ENCODE assay signal across 1 cellular context in the genomic region with DNA sequence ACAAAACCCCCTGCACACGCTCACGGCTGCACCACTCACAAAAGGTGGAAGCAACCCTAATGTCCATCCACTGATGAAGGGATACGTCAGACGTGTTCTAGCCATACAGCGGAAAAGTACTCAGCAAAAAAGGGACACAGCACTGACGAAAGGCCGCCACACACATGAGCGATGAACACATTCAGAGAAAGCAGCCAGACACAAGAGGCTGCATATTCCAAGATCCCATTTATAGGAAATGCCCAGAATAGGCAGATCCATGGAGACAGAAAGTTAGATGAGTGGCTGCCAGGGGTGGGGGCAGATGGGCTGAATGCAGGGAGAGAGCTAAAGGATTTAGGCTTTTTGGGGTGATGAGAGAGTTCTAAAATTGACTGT.
TF ChIP-seq lines count a peak whose summit lies in the region.

No MANE protein-coding gene starts in this region.

TF ChIP-seq in WTC11, 78 proteins besides CTCF, POLR2A, EP300 and RAD21:
- TF ChIP-seq GRHL2 (CRISPR knock-in tag; IDR thresholded peaks at IDR 0.05; ENCODE audit: insufficient replicate concordance, severe bottlenecking), result no peak
- TF ChIP-seq, protein P1, sequence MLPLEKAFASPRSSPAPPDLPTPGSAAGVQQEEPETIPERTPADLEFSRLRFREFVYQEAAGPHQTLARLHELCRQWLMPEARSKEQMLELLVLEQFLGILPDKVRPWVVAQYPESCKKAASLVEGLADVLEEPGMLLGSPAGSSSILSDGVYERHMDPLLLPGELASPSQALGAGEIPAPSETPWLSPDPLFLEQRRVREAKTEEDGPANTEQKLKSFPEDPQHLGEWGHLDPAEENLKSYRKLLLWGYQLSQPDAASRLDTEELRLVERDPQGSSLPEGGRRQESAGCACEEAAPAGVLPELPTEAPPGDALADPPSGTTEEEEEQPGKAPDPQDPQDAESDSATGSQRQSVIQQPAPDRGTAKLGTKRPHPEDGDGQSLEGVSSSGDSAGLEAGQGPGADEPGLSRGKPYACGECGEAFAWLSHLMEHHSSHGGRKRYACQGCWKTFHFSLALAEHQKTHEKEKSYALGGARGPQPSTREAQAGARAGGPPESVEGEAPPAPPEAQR (CRISPR knock-in tag; IDR thresholded peaks at IDR 0.05), result no peak
- TF ChIP-seq, protein P2, sequence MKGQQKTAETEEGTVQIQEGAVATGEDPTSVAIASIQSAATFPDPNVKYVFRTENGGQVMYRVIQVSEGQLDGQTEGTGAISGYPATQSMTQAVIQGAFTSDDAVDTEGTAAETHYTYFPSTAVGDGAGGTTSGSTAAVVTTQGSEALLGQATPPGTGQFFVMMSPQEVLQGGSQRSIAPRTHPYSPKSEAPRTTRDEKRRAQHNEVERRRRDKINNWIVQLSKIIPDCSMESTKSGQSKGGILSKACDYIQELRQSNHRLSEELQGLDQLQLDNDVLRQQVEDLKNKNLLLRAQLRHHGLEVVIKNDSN (CRISPR knock-in tag; IDR thresholded peaks at IDR 0.05), result no peak
